In genomic region chr7:92830532-92831110, GRCh38 we compare ENCODE assay signal across 10 cellular contexts. TPM values are rescaled to one million over a fixed set of nuclear protein-coding genes. Genes with fewer than 3 reads are reported as not detected.
A peak's percentile ranks its signal among the peaks of the same experiment; 100 is the strongest.
DNase-seq lines count a peak whose midpoint lies in the region; ATAC-seq and TF ChIP-seq lines count a peak whose summit lies in the region.
"Had no signal": no experiment of that assay in that cellular context is flagged by ENCODE, and none has a peak within 500 bp of the region (broad histone marks: within the 10 kb centered on the region; RNA-seq: fewer than 3 reads in every experiment).

No MANE protein-coding gene starts in this region.

- H3K4me2 ChIP-seq in OCI-LY3 (ENCODE audit: low read length) = 0 out of 2 replicates have a peak overlapping the region, but pooled peaks have one; percentile 1

- ATAC-seq in activated T-cell treated with anti-CD3 and anti-CD28 coated beads, Interleukin-2, amount 50 U/mL, for 72 hours (replicated peaks in 1 of 2) = no peak
- no peak for ATAC-seq in effector memory CD8-positive, alpha-beta T cell (replicated peaks)
- no peak for ATAC-seq in stimulated activated naive B cell treated with anti-CD40 and anti-IgM and Interleukin-4, amounts not matched to agents 10 μg/mL and 1 μg/mL and 100 μg/mL, for 72 hours (replicated peaks)

- H3K4me3 ChIP-seq in OCI-LY3 (ENCODE audit: low read length) = no peak overlapping the region

- H3K79me2 ChIP-seq in OCI-LY3 (ENCODE audit: low read length) = peaks cover 99% of the 10 kb centered on the region

- peak overlapping the region; percentile 81 for H3K27ac Mint-ChIP-seq in activated T-cell treated with anti-CD3 and anti-CD28 coated beads, Interleukin-2, amount 50 U/mL, for 72 hours
- peak overlapping the region; percentile 78 to 97 for H3K27ac Mint-ChIP-seq in effector memory CD8-positive, alpha-beta T cell
- H3K27ac Mint-ChIP-seq in stimulated activated naive B cell treated with anti-CD40 and anti-IgM and Interleukin-4, amounts not matched to agents 10 μg/mL and 1 μg/mL and 100 μg/mL, for 72 hours = peak overlapping the region; percentile 25

- H3K27me3 Mint-ChIP-seq in activated T-cell treated with anti-CD3 and anti-CD28 coated beads, Interleukin-2, amount 50 U/mL, for 72 hours (ENCODE audit: low read depth) = no peaks in the 10 kb centered on the region
- H3K27me3 Mint-ChIP-seq in effector memory CD8-positive, alpha-beta T cell = no peaks in the 10 kb centered on the region
- H3K27me3 Mint-ChIP-seq in stimulated activated naive B cell treated with anti-CD40 and anti-IgM and Interleukin-4, amounts not matched to agents 10 μg/mL and 1 μg/mL and 100 μg/mL, for 72 hours = no peaks in the 10 kb centered on the region

- H3K4me3 Mint-ChIP-seq in activated T-cell treated with anti-CD3 and anti-CD28 coated beads, Interleukin-2, amount 50 U/mL, for 72 hours = peak overlapping the region; percentile 88 to 97
- H3K4me3 Mint-ChIP-seq in effector memory CD8-positive, alpha-beta T cell = peak overlapping the region; percentile 87 to 100
- peak overlapping the region in 1 of 2 donors; percentile 88 for H3K4me3 Mint-ChIP-seq in stimulated activated naive B cell treated with anti-CD40 and anti-IgM and Interleukin-4, amounts not matched to agents 10 μg/mL and 1 μg/mL and 100 μg/mL, for 72 hours

- peaks cover 31 to 48% of the 10 kb centered on the region in 2 donors for H3K36me3 Mint-ChIP-seq in activated T-cell treated with anti-CD3 and anti-CD28 coated beads, Interleukin-2, amount 50 U/mL, for 72 hours (ENCODE audit: insufficient read depth in 2 of 2)
- peaks cover 24% of the 10 kb centered on the region for H3K36me3 Mint-ChIP-seq in effector memory CD8-positive, alpha-beta T cell (ENCODE audit: insufficient read depth)
- peaks cover 5 to 20% of the 10 kb centered on the region in 2 donors for H3K36me3 Mint-ChIP-seq in stimulated activated naive B cell treated with anti-CD40 and anti-IgM and Interleukin-4, amounts not matched to agents 10 μg/mL and 1 μg/mL and 100 μg/mL, for 72 hours

- H3K4me1 Mint-ChIP-seq in activated T-cell treated with anti-CD3 and anti-CD28 coated beads, Interleukin-2, amount 50 U/mL, for 72 hours (ENCODE audit: low read depth) = peaks cover 60% of the 10 kb centered on the region
- H3K4me1 Mint-ChIP-seq in effector memory CD8-positive, alpha-beta T cell (ENCODE audit: low read depth in 2 of 2) = peaks cover 39 to 73% of the 10 kb centered on the region in 2 donors
- H3K4me1 Mint-ChIP-seq in stimulated activated naive B cell treated with anti-CD40 and anti-IgM and Interleukin-4, amounts not matched to agents 10 μg/mL and 1 μg/mL and 100 μg/mL, for 72 hours = peaks cover 29 to 41% of the 10 kb centered on the region in 2 donors

- H3K36me3 ChIP-seq in OCI-LY3 (replicated peaks; ENCODE audit: low read depth, low read length) = peaks cover 43% of the 10 kb centered on the region

- no peaks in the 10 kb centered on the region for H3K27me3 ChIP-seq in OCI-LY3 (ENCODE audit: low read depth, low read length)

- no peaks in the 10 kb centered on the region for H3K9me3 Mint-ChIP-seq in activated T-cell treated with anti-CD3 and anti-CD28 coated beads, Interleukin-2, amount 50 U/mL, for 72 hours
- no peaks in the 10 kb centered on the region for H3K9me3 Mint-ChIP-seq in effector memory CD8-positive, alpha-beta T cell
- no peaks in the 10 kb centered on the region for H3K9me3 Mint-ChIP-seq in stimulated activated naive B cell treated with anti-CD40 and anti-IgM and Interleukin-4, amounts not matched to agents 10 μg/mL and 1 μg/mL and 100 μg/mL, for 72 hours

- no peak for DNase-seq in activated T-cell treated with anti-CD3 and anti-CD28 coated beads, Interleukin-2, amount 50 U/mL, for 72 hours
- DNase-seq in activated T-cell treated with anti-CD3 and anti-CD28 coated beads for 4 hours (no peak), inferior parietal cortex (ENCODE audit: extremely low spot score) (no peak), GM20000 (ENCODE audit: low spot score) (no peak), ecto neural progenitor cell (ENCODE audit: low spot score) (no peak)
- no peak for DNase-seq in effector memory CD8-positive, alpha-beta T cell
- no peak for DNase-seq in stimulated activated naive B cell treated with anti-CD40 and anti-IgM and Interleukin-4, amounts not matched to agents 10 μg/mL and 1 μg/mL and 100 μg/mL, for 72 hours
- DNase-seq: DMS53, NCI-H510A treated with DMSO at 0.1 percent for 48 hours had no signal

- TF ChIP-seq CTCF in OCI-LY3 (IDR thresholded peaks at IDR 0.05; ENCODE audit: low read depth, low read length) = no peak
- no peak for TF ChIP-seq CTCF in GM20000 (IDR thresholded peaks at IDR 0.05; ENCODE audit: extremely low read depth, missing control alignments)

- no peak overlapping the region for H3K27ac ChIP-seq in OCI-LY3 (ENCODE audit: low read length)

- H2AFZ ChIP-seq in OCI-LY3 (ENCODE audit: low read depth, low read length) = no peak overlapping the region

- no peak overlapping the region for H3K9ac ChIP-seq in OCI-LY3 (ENCODE audit: low read length)

- peaks cover 68% of the 10 kb centered on the region for H4K20me1 ChIP-seq in OCI-LY3 (ENCODE audit: insufficient read depth, low read length)

- H3K9me3 ChIP-seq in OCI-LY3 (ENCODE audit: insufficient read depth, low read length) = no peaks in the 10 kb centered on the region

- H3K4me1 ChIP-seq in OCI-LY3 (ENCODE audit: low read length) = peaks cover 33% of the 10 kb centered on the region

RNA-seq across cellular contexts. Expression of gene CDK6, which starts 5.8 kb away (rescaled TPM):
- 100 to 1,000 TPM; 213 to 256 TPM for total RNA-seq in activated T-cell treated with anti-CD3 and anti-CD28 coated beads, Interleukin-2, amount 50 U/mL, for 72 hours

Comparison
In these comparisons a context has a peak if more than half of its experiments do, and no peak if none do; other contexts are left out.
1. H3K27ac Mint-ChIP-seq: peak in every context shown above with its lines; median percentile 88 in effector memory CD8-positive, alpha-beta T cell; 81 in activated T-cell treated with anti-CD3 and anti-CD28 coated beads, Interleukin-2, amount 50 U/mL, for 72 hours; 25 in stimulated activated naive B cell treated with anti-CD40 and anti-IgM and Interleukin-4, amounts not matched to agents 10 μg/mL and 1 μg/mL and 100 μg/mL, for 72 hours.